14 cellular contexts compared by ENCODE assay signal in the genomic region with DNA sequence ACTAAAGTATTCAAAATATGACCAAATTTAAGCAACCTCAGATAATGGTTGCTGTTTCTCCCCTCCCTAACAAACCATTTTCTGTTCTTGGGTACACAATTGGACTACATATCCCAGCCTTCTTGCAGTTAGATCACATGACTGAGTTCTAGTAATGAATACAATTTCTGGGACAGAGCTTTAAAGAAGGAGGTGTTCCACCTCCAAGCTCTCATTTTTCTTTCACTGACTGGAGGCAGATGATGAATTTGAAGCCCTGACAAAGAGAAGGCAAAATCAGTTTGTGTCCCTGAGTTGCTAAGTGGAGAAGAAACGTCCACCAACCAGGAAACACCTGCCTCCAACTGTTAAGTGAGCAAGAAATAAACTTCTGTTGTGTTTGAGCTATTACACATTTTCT.
DNase-seq lines count a peak whose midpoint lies in the region; ATAC-seq and TF ChIP-seq lines count a peak whose summit lies in the region.
"Had no signal": no experiment of that assay in that cellular context is flagged by ENCODE, and none has a peak within 500 bp of the region (broad histone marks: within the 10 kb centered on the region; RNA-seq: fewer than 3 reads in every experiment).

No MANE protein-coding gene starts in this region.

- H3K27me3 Mint-ChIP-seq in activated T-cell treated with anti-CD3 and anti-CD28 coated beads, Interleukin-2, amount 50 U/mL, for 72 hours (ENCODE audit: low read depth) = peaks cover 6% of the 10 kb centered on the region

- H3K27me3 ChIP-seq in dorsolateral prefrontal cortex = no peaks in the 10 kb centered on the region
- H3K27me3 ChIP-seq: vagina had no signal

- peak overlapping the region; percentile 3 to 71 (median 52) for H3K4me3 ChIP-seq in dorsolateral prefrontal cortex
- H3K4me3 ChIP-seq: vagina had no signal

- TF ChIP-seq CTCF in dorsolateral prefrontal cortex (IDR thresholded peaks at IDR 0.05 in 54 of 56, conservative IDR thresholded peaks at IDR 0.05 in 2 of 56; ENCODE audit: low read depth in 1 of 56, partially characterized antibody in 56 of 56) = peak in 5 of 56 donors; percentile 6 to 17 (median 14)

- H3K4me3 Mint-ChIP-seq in activated T-cell treated with anti-CD3 and anti-CD28 coated beads, Interleukin-2, amount 50 U/mL, for 72 hours = no peak overlapping the region
- H3K4me3 Mint-ChIP-seq: activated naive CD8-positive, alpha-beta T cell treated with anti-CD3 and anti-CD28 coated beads for 36 hours; naive thymus-derived CD8-positive, alpha-beta T cell had no signal

- ATAC-seq in HG02763 (IDR thresholded peaks at IDR 0.05; ENCODE audit: unreplicated experiment) (no peak), HG03159 (IDR thresholded peaks at IDR 0.05; ENCODE audit: unreplicated experiment) (no peak)
- ATAC-seq in activated T-cell treated with anti-CD3 and anti-CD28 coated beads, Interleukin-2, amount 50 U/mL, for 72 hours (replicated peaks in 1 of 2) = no peak
- ATAC-seq: naive thymus-derived CD8-positive, alpha-beta T cell had no signal

- intact Hi-C loops in dorsolateral prefrontal cortex (cut with DNase I) = loop anchor here (1.0 to 5.0 kb wide), 3 partner anchors 117 to 343 kb away; a partner anchor contains a TSS

- peak; percentile 10 for DNase-seq in NCI-H2227 (lab: John Stamatoyannopoulos, UW; ENCODE audit: unreplicated experiment)
- no peak for DNase-seq in NCI-H2227 treated with DMSO at 0.1 percent for 48 hours (lab: John Stamatoyannopoulos, UW)
- DNase-seq in NCI-H1436 treated with DMSO at 0.1 percent for 48 hours (lab: John Stamatoyannopoulos, UW) = peak; percentile 19
- DNase-seq in dorsolateral prefrontal cortex = no peak
- DNase-seq in renal cortical epithelial cell (ENCODE audit: low read depth) = peak; percentile 38
- DNase-seq in activated T-cell treated with anti-CD3 and anti-CD28 coated beads, Interleukin-2, amount 50 U/mL, for 72 hours = no peak
- DNase-seq: activated CD8-positive, alpha-beta memory T cell treated with anti-CD3 and anti-CD28 coated beads for 24 hours; activated naive CD8-positive, alpha-beta T cell treated with anti-CD3 and anti-CD28 coated beads for 36 hours; naive thymus-derived CD8-positive, alpha-beta T cell; NCI-H1048; T-helper 9 cell had no signal

- no peak overlapping the region for H3K27ac Mint-ChIP-seq in activated T-cell treated with anti-CD3 and anti-CD28 coated beads, Interleukin-2, amount 50 U/mL, for 72 hours
- H3K27ac Mint-ChIP-seq: activated naive CD8-positive, alpha-beta T cell treated with anti-CD3 and anti-CD28 coated beads for 36 hours; naive thymus-derived CD8-positive, alpha-beta T cell had no signal

- H3K36me3 Mint-ChIP-seq in activated T-cell treated with anti-CD3 and anti-CD28 coated beads, Interleukin-2, amount 50 U/mL, for 72 hours (ENCODE audit: insufficient read depth in 2 of 2) = no peaks in the 10 kb centered on the region
- H3K36me3 Mint-ChIP-seq: activated naive CD8-positive, alpha-beta T cell treated with anti-CD3 and anti-CD28 coated beads for 36 hours; naive thymus-derived CD8-positive, alpha-beta T cell had no signal

- no peaks in the 10 kb centered on the region for H3K4me1 Mint-ChIP-seq in activated T-cell treated with anti-CD3 and anti-CD28 coated beads, Interleukin-2, amount 50 U/mL, for 72 hours (ENCODE audit: low read depth)
- H3K4me1 Mint-ChIP-seq: activated naive CD8-positive, alpha-beta T cell treated with anti-CD3 and anti-CD28 coated beads for 36 hours; naive thymus-derived CD8-positive, alpha-beta T cell had no signal

- H3K27ac ChIP-seq in dorsolateral prefrontal cortex = peak overlapping the region in 58 of 59 donors; percentile 2 to 95 (median 84)
- H3K27ac ChIP-seq: vagina had no signal

- no peaks in the 10 kb centered on the region for H3K9me3 Mint-ChIP-seq in activated T-cell treated with anti-CD3 and anti-CD28 coated beads, Interleukin-2, amount 50 U/mL, for 72 hours
- H3K9me3 Mint-ChIP-seq: activated naive CD8-positive, alpha-beta T cell treated with anti-CD3 and anti-CD28 coated beads for 36 hours; naive thymus-derived CD8-positive, alpha-beta T cell had no signal

Comparison
In these comparisons a context has a peak if more than half of its experiments do, and no peak if none do; other contexts are left out.
1. DNase-seq: peak in NCI-H2227 (single experiment), NCI-H1436 treated with DMSO at 0.1 percent for 48 hours (single experiment) and renal cortical epithelial cell (single experiment); none in NCI-H2227 treated with DMSO at 0.1 percent for 48 hours (single experiment), dorsolateral prefrontal cortex (0 of 10) and activated T-cell treated with anti-CD3 and anti-CD28 coated beads, Interleukin-2, amount 50 U/mL, for 72 hours (0 of 2).